In the genomic region with DNA sequence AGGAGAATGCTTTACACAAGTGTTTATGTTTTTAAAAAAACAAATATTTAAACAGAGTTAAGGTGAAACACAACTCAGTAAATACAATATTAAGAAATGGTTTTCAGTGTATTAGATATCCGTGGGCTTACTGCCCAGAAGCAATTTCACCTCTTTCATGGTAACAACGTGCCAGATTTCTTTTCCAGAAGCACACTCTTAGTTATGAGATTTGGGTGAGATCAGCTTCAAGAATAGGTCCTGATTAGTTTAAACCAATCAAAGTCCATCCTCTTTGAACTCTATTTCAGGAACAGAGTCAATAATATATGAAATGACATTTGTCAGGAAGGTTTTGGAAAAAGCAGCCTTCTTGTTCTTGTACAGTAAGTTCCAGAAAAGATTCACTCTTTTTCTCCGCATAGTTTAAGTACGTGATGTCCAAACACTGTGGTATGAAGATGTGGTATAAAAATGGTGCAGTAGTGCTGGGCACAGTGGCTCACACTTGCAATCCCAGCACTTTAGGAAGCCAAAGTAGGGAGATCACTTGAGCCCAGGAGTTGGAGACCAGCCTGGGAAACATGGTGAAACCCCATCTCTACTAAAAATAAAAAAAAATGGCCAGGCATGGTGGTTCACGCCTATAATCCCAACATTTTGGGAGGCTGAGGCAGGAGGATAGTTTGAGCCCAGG, we compare ENCODE assay signal across 1 cellular context.
TF ChIP-seq lines count a peak whose summit lies in the region.

No MANE protein-coding gene starts in this region.

TF ChIP-seq in HepG2, 621 proteins besides CTCF, POLR2A, EP300 and RAD21 (continued from another document):
- TF ChIP-seq, protein P1, sequence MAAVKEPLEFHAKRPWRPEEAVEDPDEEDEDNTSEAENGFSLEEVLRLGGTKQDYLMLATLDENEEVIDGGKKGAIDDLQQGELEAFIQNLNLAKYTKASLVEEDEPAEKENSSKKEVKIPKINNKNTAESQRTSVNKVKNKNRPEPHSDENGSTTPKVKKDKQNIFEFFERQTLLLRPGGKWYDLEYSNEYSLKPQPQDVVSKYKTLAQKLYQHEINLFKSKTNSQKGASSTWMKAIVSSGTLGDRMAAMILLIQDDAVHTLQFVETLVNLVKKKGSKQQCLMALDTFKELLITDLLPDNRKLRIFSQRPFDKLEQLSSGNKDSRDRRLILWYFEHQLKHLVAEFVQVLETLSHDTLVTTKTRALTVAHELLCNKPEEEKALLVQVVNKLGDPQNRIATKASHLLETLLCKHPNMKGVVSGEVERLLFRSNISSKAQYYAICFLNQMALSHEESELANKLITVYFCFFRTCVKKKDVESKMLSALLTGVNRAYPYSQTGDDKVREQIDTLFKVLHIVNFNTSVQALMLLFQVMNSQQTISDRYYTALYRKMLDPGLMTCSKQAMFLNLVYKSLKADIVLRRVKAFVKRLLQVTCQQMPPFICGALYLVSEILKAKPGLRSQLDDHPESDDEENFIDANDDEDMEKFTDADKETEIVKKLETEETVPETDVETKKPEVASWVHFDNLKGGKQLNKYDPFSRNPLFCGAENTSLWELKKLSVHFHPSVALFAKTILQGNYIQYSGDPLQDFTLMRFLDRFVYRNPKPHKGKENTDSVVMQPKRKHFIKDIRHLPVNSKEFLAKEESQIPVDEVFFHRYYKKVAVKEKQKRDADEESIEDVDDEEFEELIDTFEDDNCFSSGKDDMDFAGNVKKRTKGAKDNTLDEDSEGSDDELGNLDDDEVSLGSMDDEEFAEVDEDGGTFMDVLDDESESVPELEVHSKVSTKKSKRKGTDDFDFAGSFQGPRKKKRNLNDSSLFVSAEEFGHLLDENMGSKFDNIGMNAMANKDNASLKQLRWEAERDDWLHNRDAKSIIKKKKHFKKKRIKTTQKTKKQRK (IDR thresholded peaks at IDR 0.05; ENCODE audit: low read length), result no peak
- TF ChIP-seq ZNF607 (CRISPR knock-in tag; IDR thresholded peaks at IDR 0.05; ENCODE audit: borderline replicate concordance) (no peak), ZNF761 (CRISPR knock-in tag; conservative IDR thresholded peaks at IDR 0.05) (no peak), SSRP1 (CRISPR knock-in tag; IDR thresholded peaks at IDR 0.05) (no peak), ZNF589 (CRISPR knock-in tag; conservative IDR thresholded peaks at IDR 0.05) (no peak), NR2F2 (IDR thresholded peaks at IDR 0.05; ENCODE audit: borderline replicate concordance, low read depth) (no peak), ZFP1 (CRISPR knock-in tag; IDR thresholded peaks at IDR 0.05) (no peak)
